25 cellular contexts compared by ENCODE assay signal in genomic region chr13:59658027-59658735, GRCh38.
A peak's percentile ranks its signal among the peaks of the same experiment; 100 is the strongest.
DNase-seq lines count a peak whose midpoint lies in the region; ATAC-seq and TF ChIP-seq lines count a peak whose summit lies in the region.
"Had no signal": no experiment of that assay in that cellular context is flagged by ENCODE, and none has a peak within 500 bp of the region (broad histone marks: within the 10 kb centered on the region; RNA-seq: fewer than 3 reads in every experiment).

No MANE protein-coding gene starts in this region.

- DNase-seq in left ventricle myocardium superior (no peak), Right ventricle myocardium superior (no peak), LoVo (ENCODE audit: low spot score) (peak; percentile 31), foreskin keratinocyte (peak; percentile 36 to 74)
- DNase-seq in stimulated activated effector memory CD8-positive, alpha-beta T cell treated with anti-CD3 and anti-CD28 coated beads, Interleukin-12 subunit alpha, Interleukin-12 subunit beta, amount 100 ng/mL, for 72 hours (ENCODE audit: low spot score in 2 of 2) = no peak
- DNase-seq in CD4-positive, alpha-beta T cell = no peak
- no peak for DNase-seq in activated CD8-positive, alpha-beta T cell treated with anti-CD3 and anti-CD28 coated beads, Interleukin-2, amount 10 ng/mL, durations not matched to agents 7 days and 5 days
- DNase-seq: AML-193; CD4-positive, alpha-beta memory T cell; COR-L47; DMS53; GM23248; H9; NCI-H1092 treated with DMSO at 0.1 percent for 48 hours; NCI-H146; NCI-H1930; NCI-H2107; NCI-H510A; NCI-H69; RPMI8226; SHP77 treated with DMSO at 0.1 percent for 48 hours had no signal

- H3K27ac ChIP-seq in foreskin keratinocyte = no peak overlapping the region
- no peak overlapping the region for H3K27ac ChIP-seq in CD4-positive, alpha-beta T cell (ENCODE audit: low read depth, low read length)
- H3K27ac ChIP-seq: A549; BLaER1 treated with 17β-estradiol and CSF1 and Interleukin-3, amounts not matched to agents 10 nM and 100 nM; GM23248; HL-60 had no signal

- no peaks in the 10 kb centered on the region for H3K4me1 ChIP-seq in foreskin keratinocyte
- H3K4me1 ChIP-seq: A549; BLaER1 treated with 17β-estradiol and CSF1 and Interleukin-3, amounts not matched to agents 10 nM and 100 nM had no signal

- no peaks in the 10 kb centered on the region for H3K27me3 Mint-ChIP-seq in CD4-positive, alpha-beta T cell
- peaks cover 6% of the 10 kb centered on the region for H3K27me3 Mint-ChIP-seq in activated CD8-positive, alpha-beta T cell treated with anti-CD3 and anti-CD28 coated beads, Interleukin-2, amount 10 ng/mL, durations not matched to agents 7 days and 5 days (ENCODE audit: low read depth)

- POLR2A ChIA-PET in CD4-positive, alpha-beta T cell (lab: Charles Lee) = no interaction called here
- POLR2A ChIA-PET in activated CD8-positive, alpha-beta T cell treated with anti-CD3 and anti-CD28 coated beads, Interleukin-2, amount 10 ng/mL, durations not matched to agents 7 days and 5 days (lab: Charles Lee) = no interaction called here

- no peak for TF ChIP-seq CTCF in foreskin keratinocyte (conservative IDR thresholded peaks at IDR 0.05)
- no peak for TF ChIP-seq CTCF in CD4-positive, alpha-beta T cell (IDR thresholded peaks at IDR 0.05)

- H3K36me3 Mint-ChIP-seq in stimulated activated effector memory CD8-positive, alpha-beta T cell treated with anti-CD3 and anti-CD28 coated beads, Interleukin-12 subunit alpha, Interleukin-12 subunit beta, amount 100 ng/mL, for 72 hours = no peaks in the 10 kb centered on the region
- no peaks in the 10 kb centered on the region for H3K36me3 Mint-ChIP-seq in CD4-positive, alpha-beta T cell (ENCODE audit: low read depth)
- peaks cover 1% of the 10 kb centered on the region for H3K36me3 Mint-ChIP-seq in activated CD8-positive, alpha-beta T cell treated with anti-CD3 and anti-CD28 coated beads, Interleukin-2, amount 10 ng/mL, durations not matched to agents 7 days and 5 days (ENCODE audit: low read depth)
- H3K36me3 Mint-ChIP-seq: CD4-positive, alpha-beta memory T cell had no signal

- H3K9me3 ChIP-seq in CD4-positive, alpha-beta T cell (ENCODE audit: control insufficient read depth, low read length) = no peaks in the 10 kb centered on the region
- H3K9me3 ChIP-seq: A549 had no signal

- H3K27me3 ChIP-seq in foreskin keratinocyte = peaks cover 28% of the 10 kb centered on the region
- H3K27me3 ChIP-seq in CD4-positive, alpha-beta T cell (ENCODE audit: control insufficient read depth, insufficient read depth, low read length) = no peaks in the 10 kb centered on the region
- H3K27me3 ChIP-seq: BLaER1 treated with 17β-estradiol and CSF1 and Interleukin-3, amounts not matched to agents 10 nM and 100 nM had no signal

- H3K4me1 Mint-ChIP-seq in stimulated activated effector memory CD8-positive, alpha-beta T cell treated with anti-CD3 and anti-CD28 coated beads, Interleukin-12 subunit alpha, Interleukin-12 subunit beta, amount 100 ng/mL, for 72 hours = no peaks in the 10 kb centered on the region
- H3K4me1 Mint-ChIP-seq in CD4-positive, alpha-beta T cell (ENCODE audit: low read depth) = no peaks in the 10 kb centered on the region
- H3K4me1 Mint-ChIP-seq in activated CD8-positive, alpha-beta T cell treated with anti-CD3 and anti-CD28 coated beads, Interleukin-2, amount 10 ng/mL, durations not matched to agents 7 days and 5 days (ENCODE audit: low read depth) = no peaks in the 10 kb centered on the region
- H3K4me1 Mint-ChIP-seq: CD4-positive, alpha-beta memory T cell had no signal

- H3K9me3 Mint-ChIP-seq in stimulated activated effector memory CD8-positive, alpha-beta T cell treated with anti-CD3 and anti-CD28 coated beads, Interleukin-12 subunit alpha, Interleukin-12 subunit beta, amount 100 ng/mL, for 72 hours = no peaks in the 10 kb centered on the region
- no peaks in the 10 kb centered on the region for H3K9me3 Mint-ChIP-seq in CD4-positive, alpha-beta T cell
- no peaks in the 10 kb centered on the region for H3K9me3 Mint-ChIP-seq in activated CD8-positive, alpha-beta T cell treated with anti-CD3 and anti-CD28 coated beads, Interleukin-2, amount 10 ng/mL, durations not matched to agents 7 days and 5 days (ENCODE audit: insufficient read depth)
- H3K9me3 Mint-ChIP-seq: CD4-positive, alpha-beta memory T cell had no signal

- H3K4me3 Mint-ChIP-seq in stimulated activated effector memory CD8-positive, alpha-beta T cell treated with anti-CD3 and anti-CD28 coated beads, Interleukin-12 subunit alpha, Interleukin-12 subunit beta, amount 100 ng/mL, for 72 hours = no peak overlapping the region
- no peak overlapping the region for H3K4me3 Mint-ChIP-seq in CD4-positive, alpha-beta T cell
- H3K4me3 Mint-ChIP-seq in activated CD8-positive, alpha-beta T cell treated with anti-CD3 and anti-CD28 coated beads, Interleukin-2, amount 10 ng/mL, durations not matched to agents 7 days and 5 days = no peak overlapping the region
- H3K4me3 Mint-ChIP-seq: CD4-positive, alpha-beta memory T cell; H9 had no signal

- intact Hi-C loops in left ventricle myocardium superior (cut with micrococcal nuclease) (no loop called here), Right ventricle myocardium superior (cut with DNase I) (no loop called here)
- intact Hi-C loops in CD4-positive, alpha-beta T cell (cut with DNase I, micrococcal nuclease) = no loop called here

- ATAC-seq in left ventricle myocardium superior (peak; percentile 34), Right ventricle myocardium superior (ENCODE audit: poor library complexity) (no peak), foreskin keratinocyte (peak; percentile 81), HG03442 (IDR thresholded peaks at IDR 0.05; ENCODE audit: unreplicated experiment) (no peak)
- peak; percentile 39 for ATAC-seq in stimulated activated effector memory CD8-positive, alpha-beta T cell treated with anti-CD3 and anti-CD28 coated beads, Interleukin-12 subunit alpha, Interleukin-12 subunit beta, amount 100 ng/mL, for 72 hours
- no peak for ATAC-seq in CD4-positive, alpha-beta T cell (ENCODE audit: poor library complexity)
- ATAC-seq in activated CD8-positive, alpha-beta T cell treated with anti-CD3 and anti-CD28 coated beads, Interleukin-2, amount 10 ng/mL, durations not matched to agents 7 days and 5 days = no peak
- ATAC-seq: A549 had no signal

- CTCF ChIA-PET in CD4-positive, alpha-beta T cell (lab: Charles Lee) = no interaction called here
- CTCF ChIA-PET in activated CD8-positive, alpha-beta T cell treated with anti-CD3 and anti-CD28 coated beads, Interleukin-2, amount 10 ng/mL, durations not matched to agents 7 days and 5 days (lab: Charles Lee) = no interaction called here

- no peak overlapping the region for H3K27ac Mint-ChIP-seq in stimulated activated effector memory CD8-positive, alpha-beta T cell treated with anti-CD3 and anti-CD28 coated beads, Interleukin-12 subunit alpha, Interleukin-12 subunit beta, amount 100 ng/mL, for 72 hours
- H3K27ac Mint-ChIP-seq in CD4-positive, alpha-beta T cell = no peak overlapping the region
- H3K27ac Mint-ChIP-seq in activated CD8-positive, alpha-beta T cell treated with anti-CD3 and anti-CD28 coated beads, Interleukin-2, amount 10 ng/mL, durations not matched to agents 7 days and 5 days = no peak overlapping the region
- H3K27ac Mint-ChIP-seq: CD4-positive, alpha-beta memory T cell; H9 had no signal

Comparison
In these comparisons a context has a peak if more than half of its experiments do, and no peak if none do; other contexts are left out.
1. ATAC-seq: peak in left ventricle myocardium superior (single experiment), foreskin keratinocyte (single experiment) and stimulated activated effector memory CD8-positive, alpha-beta T cell treated with anti-CD3 and anti-CD28 coated beads, Interleukin-12 subunit alpha, Interleukin-12 subunit beta, amount 100 ng/mL, for 72 hours (single experiment); none in Right ventricle myocardium superior (single experiment), HG03442 (single experiment), CD4-positive, alpha-beta T cell (single experiment) and activated CD8-positive, alpha-beta T cell treated with anti-CD3 and anti-CD28 coated beads, Interleukin-2, amount 10 ng/mL, durations not matched to agents 7 days and 5 days (single experiment).
2. DNase-seq: peak in LoVo (single experiment) and foreskin keratinocyte (2 of 2); none in left ventricle myocardium superior (single experiment), Right ventricle myocardium superior (single experiment), stimulated activated effector memory CD8-positive, alpha-beta T cell treated with anti-CD3 and anti-CD28 coated beads, Interleukin-12 subunit alpha, Interleukin-12 subunit beta, amount 100 ng/mL, for 72 hours (0 of 2), CD4-positive, alpha-beta T cell (0 of 10) and activated CD8-positive, alpha-beta T cell treated with anti-CD3 and anti-CD28 coated beads, Interleukin-2, amount 10 ng/mL, durations not matched to agents 7 days and 5 days (single experiment).